8 cellular contexts compared by ENCODE assay signal in the genomic region with DNA sequence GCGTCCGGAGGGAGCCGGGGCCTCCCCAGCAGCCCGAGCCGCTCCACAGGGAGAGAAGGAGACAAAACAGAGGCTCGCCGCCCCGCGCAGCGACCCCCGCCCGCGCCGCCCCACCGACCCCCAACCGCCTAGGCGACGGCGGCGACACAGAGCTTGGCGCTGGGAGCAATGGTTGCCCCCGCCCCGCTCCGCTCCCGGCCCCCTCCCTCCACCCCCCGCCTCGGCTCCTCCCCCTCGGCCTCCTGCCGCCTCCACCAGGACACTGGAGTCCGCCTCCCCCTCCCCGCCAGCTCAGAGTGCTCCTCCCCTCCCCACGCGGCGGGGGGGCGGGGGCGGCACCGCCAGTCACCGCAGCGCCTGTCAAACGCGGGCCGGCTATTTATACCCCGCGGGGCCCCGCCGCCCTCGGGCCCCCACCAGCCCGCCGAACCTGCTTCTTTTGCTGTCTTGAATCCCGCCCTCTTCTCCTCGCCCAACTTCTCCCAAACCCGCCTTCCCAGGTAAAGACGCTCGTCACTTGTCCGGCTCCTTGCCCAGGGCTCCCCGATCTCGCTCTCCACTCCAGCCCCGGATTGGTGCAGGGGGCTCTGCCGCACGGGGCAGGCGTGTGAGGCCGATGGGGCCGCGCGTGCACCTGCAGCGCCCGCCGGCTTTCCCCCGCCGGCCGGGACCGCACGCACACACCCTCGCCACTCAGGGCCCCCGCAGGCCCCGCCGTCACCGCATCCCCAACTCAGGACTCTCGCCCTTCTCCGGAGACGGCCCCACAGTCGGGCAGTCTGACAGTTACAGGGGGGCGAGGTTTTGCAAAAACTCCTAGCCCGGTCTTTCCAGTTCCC. TPM values are rescaled to one million over a fixed set of nuclear protein-coding genes. Genes with fewer than 3 reads are reported as not detected.
A peak's percentile ranks its signal among the peaks of the same experiment; 100 is the strongest.
DNase-seq lines count a peak whose midpoint lies in the region; TF ChIP-seq lines count a peak whose summit lies in the region.

A gene (minus strand): TSS at position 170 of the 839 bp plus-strand sequence. CDS start 39,517 bp downstream, outside the sequence.

- H3K27ac ChIP-seq in MM.1S (ENCODE audit: low read length) (peak within 1 kb of the TSS; percentile 99), SJSA1 (peak within 1 kb of the TSS; percentile 79), neural progenitor cell (peak within 1 kb of the TSS; percentile 96), stomach smooth muscle (ENCODE audit: low read length) (peak within 1 kb of the TSS; percentile 99)

- peaks cover 8% of the 10 kb centered on the region; the same call in 1 of the 2 replicates for H4K20me1 ChIP-seq in MM.1S (ENCODE audit: insufficient read depth, low read length)
- H4K20me1 ChIP-seq in neural progenitor cell (ENCODE audit: low read depth), result peaks cover 34% of the 10 kb centered on the region

- H3K4me2 ChIP-seq in MM.1S (ENCODE audit: low read depth, low read length), result peak within 1 kb of the TSS; percentile 97
- peak within 1 kb of the TSS; percentile 94 for H3K4me2 ChIP-seq in neural progenitor cell

- H3K4me1 ChIP-seq in MM.1S (ENCODE audit: low read length), result 0 out of 2 replicates have a peak, but pooled peaks cover 13% of the 10 kb centered on the region
- peaks cover 14% of the 10 kb centered on the region for H3K4me1 ChIP-seq in SJSA1 (replicated peaks)
- H3K4me1 ChIP-seq in neural progenitor cell, result peaks cover 9% of the 10 kb centered on the region
- H3K4me1 ChIP-seq in stomach smooth muscle (ENCODE audit: control insufficient read depth, insufficient read depth, low read length), result peaks cover 8% of the 10 kb centered on the region

- H3F3A ChIP-seq in MM.1S (ENCODE audit: insufficient read depth, low read length) (peaks cover 27% of the 10 kb centered on the region), neural progenitor cell (ENCODE audit: low read depth) (peaks cover 59% of the 10 kb centered on the region)

- peak within 1 kb of the TSS; percentile 84 for H3K4me3 ChIP-seq in MM.1S (ENCODE audit: low read length)
- peak within 1 kb of the TSS; percentile 79 for H3K4me3 ChIP-seq in SJSA1
- peak within 1 kb of the TSS; percentile 83 to 86 for H3K4me3 ChIP-seq in foreskin fibroblast (ENCODE audit: low read depth in 1 of 2, low read length in 2 of 2)
- H3K4me3 ChIP-seq in neural progenitor cell, result peak within 1 kb of the TSS; percentile 88
- H3K4me3 ChIP-seq in stomach smooth muscle (ENCODE audit: low read length in 2 of 2), result peak within 1 kb of the TSS; percentile 93 to 96

- peak within 1 kb of the TSS; percentile 97 for H3K9ac ChIP-seq in MM.1S (ENCODE audit: low read length)
- peak within 1 kb of the TSS; percentile 71 for H3K9ac ChIP-seq in neural progenitor cell
- H3K9ac ChIP-seq in stomach smooth muscle (ENCODE audit: low read length in 2 of 2), result peak within 1 kb of the TSS; percentile 89 to 94

- peak within 1 kb of the TSS; percentile 90 for H2AFZ ChIP-seq in MM.1S (ENCODE audit: low read length)
- H2AFZ ChIP-seq in neural progenitor cell (replicated peaks), result peak within 1 kb of the TSS; percentile 86

- H3K9me3 ChIP-seq in MM.1S (replicated peaks; ENCODE audit: insufficient read depth, low read length), result no peaks in the 10 kb centered on the region
- H3K9me3 ChIP-seq in SJSA1 (replicated peaks), result no peaks in the 10 kb centered on the region
- H3K9me3 ChIP-seq in neural progenitor cell (ENCODE audit: low read depth), result no peaks in the 10 kb centered on the region
- H3K9me3 ChIP-seq in stomach smooth muscle (ENCODE audit: control insufficient read depth in 2 of 2, low read length in 2 of 2), result no peaks in the 10 kb centered on the region

- H3K27me3 Mint-ChIP-seq in neural progenitor cell (ENCODE audit: insufficient read depth, low read depth), result peaks cover 10% of the 10 kb centered on the region

- H3K79me2 ChIP-seq in MM.1S (ENCODE audit: low read length) (peaks cover 36% of the 10 kb centered on the region), neural progenitor cell (ENCODE audit: low read depth) (peaks cover 38% of the 10 kb centered on the region)

- no peaks in the 10 kb centered on the region for H3K9me2 ChIP-seq in MM.1S (replicated peaks; ENCODE audit: insufficient read depth, low read length)

- DNase-seq in ELR (ENCODE audit: low read depth) (peak; percentile 87), HCEC 1CT (peak; percentile 66), MM.1S (peak; percentile 92), SJSA1 (ENCODE audit: low read depth in 1 of 2, low spot score in 2 of 2) (peak in 1 of 2 experiments; percentile 92), foreskin fibroblast (peak; percentile 87 to 96), neural progenitor cell (ENCODE audit: low spot score) (peak; percentile 94)
- peak; percentile 63 for DNase-seq in activated gamma-delta T cell treated with anti-CD3 and anti-CD28 coated beads, Interleukin-2, amount 50 U/mL, for 16 hours (ENCODE audit: low read depth)

- no peak for TF ChIP-seq CTCF in MM.1S (IDR thresholded peaks at IDR 0.05; ENCODE audit: low read length)
- no peak for TF ChIP-seq CTCF in foreskin fibroblast (IDR thresholded peaks at IDR 0.05; ENCODE audit: low read depth, low read length)
- TF ChIP-seq CTCF in neural progenitor cell (IDR thresholded peaks at IDR 0.05), result no peak

- H3K4me3 Mint-ChIP-seq in neural progenitor cell, result peak within 1 kb of the TSS; percentile 97

- peaks cover 16% of the 10 kb centered on the region for H3K4me1 Mint-ChIP-seq in neural progenitor cell

- H3K27ac Mint-ChIP-seq in neural progenitor cell, result peak within 1 kb of the TSS; percentile 65

- no peaks in the 10 kb centered on the region for H3K27me3 ChIP-seq in MM.1S (replicated peaks; ENCODE audit: insufficient read depth, low read length)
- no peaks in the 10 kb centered on the region for H3K27me3 ChIP-seq in SJSA1 (replicated peaks)
- peaks cover 4% of the 10 kb centered on the region for H3K27me3 ChIP-seq in neural progenitor cell
- H3K27me3 ChIP-seq in stomach smooth muscle (ENCODE audit: control insufficient read depth in 1 of 2, insufficient read depth in 2 of 2, low read length in 2 of 2), result no peaks in the 10 kb centered on the region

- no peaks in the 10 kb centered on the region for H3K36me3 Mint-ChIP-seq in neural progenitor cell

- no peaks in the 10 kb centered on the region for H3K9me3 Mint-ChIP-seq in neural progenitor cell

- H3K36me3 ChIP-seq in MM.1S (replicated peaks; ENCODE audit: insufficient read depth, low read length) (no peaks in the 10 kb centered on the region), SJSA1 (peaks cover 14% of the 10 kb centered on the region; the same call in 1 of the 2 replicates), neural progenitor cell (no peaks in the 10 kb centered on the region), stomach smooth muscle (ENCODE audit: control insufficient read depth in 2 of 2, insufficient read depth in 2 of 2, low read length in 2 of 2) (no peaks in the 10 kb centered on the region)

RNA-seq across cellular contexts. Expression of the gene that starts here (rescaled TPM):
- total RNA-seq in SJSA1 (2014; rRNA removed; shearing (Covaris generic)), result 27.0 and 44.6 TPM in 2 replicates
- 30.5 and 44.3 TPM in 2 replicates for total RNA-seq in neural progenitor cell (ENCODE audit: low replicate concordance)
